16 cellular contexts compared by ENCODE assay signal in the genomic region with DNA sequence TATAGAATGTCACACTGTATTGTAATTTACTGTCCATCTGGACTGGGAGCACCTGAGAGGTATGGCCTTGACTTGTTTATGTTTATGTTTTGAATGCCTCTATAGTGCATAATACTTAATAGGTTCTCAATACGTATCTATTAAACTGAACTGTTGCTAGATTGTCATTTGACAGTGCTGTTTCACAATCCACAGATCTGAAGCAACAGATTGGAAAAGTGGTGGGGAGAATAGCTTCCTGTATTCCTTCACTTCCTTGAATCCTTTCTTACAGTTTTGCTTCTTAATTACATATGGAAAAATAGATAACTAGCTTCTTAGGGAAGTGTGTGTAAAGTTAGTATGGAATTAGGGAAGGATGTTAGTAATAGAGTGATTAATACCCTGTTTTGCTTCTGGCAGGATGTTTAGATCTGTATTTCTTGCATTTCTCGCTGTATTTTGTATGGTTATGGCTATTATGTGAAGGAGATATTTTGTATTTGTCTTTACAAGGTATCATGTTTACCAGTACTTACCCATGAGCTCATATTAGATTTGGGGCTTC. TPM values are rescaled to one million over a fixed set of nuclear protein-coding genes. Genes with fewer than 3 reads are reported as not detected.
A peak's percentile ranks its signal among the peaks of the same experiment; 100 is the strongest.
DNase-seq lines count a peak whose midpoint lies in the region; ATAC-seq, FAIRE-seq and TF ChIP-seq lines count a peak whose summit lies in the region.
"Had no signal": no experiment of that assay in that cellular context is flagged by ENCODE, and none has a peak within 500 bp of the region (broad histone marks: within the 10 kb centered on the region; RNA-seq: fewer than 3 reads in every experiment).

No MANE protein-coding gene starts in this region.

- no peaks in the 10 kb centered on the region for H3K27me3 ChIP-seq in CD4-positive, CD25-positive, alpha-beta regulatory T cell (ENCODE audit: control insufficient read depth, insufficient read depth, low read length)
- no peaks in the 10 kb centered on the region for H3K27me3 ChIP-seq in naive thymus-derived CD4-positive, alpha-beta T cell (ENCODE audit: control insufficient read depth in 2 of 2, insufficient read depth in 2 of 2, low read length in 2 of 2)
- H3K27me3 ChIP-seq: cardiac muscle cell, ovary, spleen had no signal

- H3K27me3 Mint-ChIP-seq in CD4-positive, CD25-positive, alpha-beta regulatory T cell, result no peaks in the 10 kb centered on the region
- no peaks in the 10 kb centered on the region for H3K27me3 Mint-ChIP-seq in activated B cell treated with CpG ODN at 0.5 μM for 24 hours
- H3K27me3 Mint-ChIP-seq in naive thymus-derived CD4-positive, alpha-beta T cell, result peaks cover 0 to 2% (median 0%) of the 10 kb centered on the region in 5 donors
- H3K27me3 Mint-ChIP-seq: activated CD4-positive, alpha-beta memory T cell treated with anti-CD3 and anti-CD28 coated beads, Interleukin-2, amount 10 ng/mL, durations not matched to agents 7 days and 5 days had no signal

- CTCF ChIA-PET in activated B cell treated with CpG ODN at 0.5 μM for 24 hours (lab: Charles Lee), result no interaction called here
- CTCF ChIA-PET in naive thymus-derived CD4-positive, alpha-beta T cell (lab: Charles Lee), result no interaction called here

- ATAC-seq in CD4-positive, CD25-positive, alpha-beta regulatory T cell (ENCODE audit: low read depth in 2 of 2), result no peak
- no peak for ATAC-seq in activated B cell treated with CpG ODN at 0.5 μM for 24 hours (ENCODE audit: low read depth)
- no peak for ATAC-seq in naive thymus-derived CD4-positive, alpha-beta T cell
- no peak for ATAC-seq in HG03354 (IDR thresholded peaks at IDR 0.05; ENCODE audit: poor library complexity, severe bottlenecking, unreplicated experiment)
- ATAC-seq in esophagus mucosa, result no peak
- ATAC-seq: Right ventricle myocardium inferior had no signal

- intact Hi-C loops in activated B cell treated with CpG ODN at 0.5 μM for 24 hours (cut with micrococcal nuclease), result loop anchor here (10.0 kb wide), 2 partner anchors 237 to 1447 kb away; no protein-coding TSS in a partner anchor
- intact Hi-C loops in naive thymus-derived CD4-positive, alpha-beta T cell (cut with micrococcal nuclease), result loop anchor here (10.0 kb wide), 2 partner anchors 1507 to 1587 kb away; a partner anchor contains a TSS

- H3K9me3 ChIP-seq in CD4-positive, CD25-positive, alpha-beta regulatory T cell (ENCODE audit: control insufficient read depth in 2 of 2, low read length in 2 of 2), result no peaks in the 10 kb centered on the region
- H3K9me3 ChIP-seq in naive thymus-derived CD4-positive, alpha-beta T cell (ENCODE audit: control insufficient read depth in 2 of 3, low read length in 3 of 3), result no peaks in the 10 kb centered on the region
- H3K9me3 ChIP-seq: ovary, spleen had no signal

- no peak overlapping the region for H3K27ac ChIP-seq in CD4-positive, CD25-positive, alpha-beta regulatory T cell (ENCODE audit: insufficient read depth, low read length, poor library complexity, severe bottlenecking)
- no peak overlapping the region for H3K27ac ChIP-seq in naive thymus-derived CD4-positive, alpha-beta T cell (ENCODE audit: low read depth, low read length)
- H3K27ac ChIP-seq: cardiac muscle cell, ovary, spleen had no signal

- H3K4me1 Mint-ChIP-seq in CD4-positive, CD25-positive, alpha-beta regulatory T cell, result peaks cover 54 to 87% (median 65%) of the 10 kb centered on the region in 4 donors
- H3K4me1 Mint-ChIP-seq in activated B cell treated with CpG ODN at 0.5 μM for 24 hours, result peaks cover 70% of the 10 kb centered on the region
- H3K4me1 Mint-ChIP-seq in naive thymus-derived CD4-positive, alpha-beta T cell, result peaks cover 56 to 89% (median 84%) of the 10 kb centered on the region in 7 donors

- FAIRE-seq in H54 (lab: Jason Lieb, UNC), result peak; percentile 61
- FAIRE-seq in urothelium cell line (lab: Jason Lieb, UNC), result no peak

- no peak for TF ChIP-seq POLR2A in H54 (IDR thresholded peaks at IDR 0.05; ENCODE audit: low read depth, low read length)

- DNase-seq in CD4-positive, CD25-positive, alpha-beta regulatory T cell, result no peak
- DNase-seq in H54 (ENCODE audit: insufficient read length, low spot score) (no peak), activated B cell treated with CpG ODN at 0.5 μM for 24 hours (no peak), urothelium cell line (ENCODE audit: low spot score) (no peak), HT-29 (ENCODE audit: low spot score) (no peak)
- no peak for DNase-seq in naive thymus-derived CD4-positive, alpha-beta T cell
- DNase-seq: activated CD4-positive, alpha-beta memory T cell treated with anti-CD3 and anti-CD28 coated beads, Interleukin-2, amount 10 ng/mL, durations not matched to agents 7 days and 5 days; DMS79 treated with DMSO at 0.1 percent for 48 hours; Kasumi-1; NCI-H2081 treated with DMSO at 0.1 percent for 48 hours; ovary; spleen had no signal

- no peaks in the 10 kb centered on the region for H3K9me3 Mint-ChIP-seq in CD4-positive, CD25-positive, alpha-beta regulatory T cell
- no peaks in the 10 kb centered on the region for H3K9me3 Mint-ChIP-seq in activated B cell treated with CpG ODN at 0.5 μM for 24 hours
- H3K9me3 Mint-ChIP-seq in naive thymus-derived CD4-positive, alpha-beta T cell, result no peaks in the 10 kb centered on the region
- H3K9me3 Mint-ChIP-seq: activated CD4-positive, alpha-beta memory T cell treated with anti-CD3 and anti-CD28 coated beads, Interleukin-2, amount 10 ng/mL, durations not matched to agents 7 days and 5 days had no signal

- TF ChIP-seq CTCF in activated B cell treated with CpG ODN at 0.5 μM for 24 hours (IDR thresholded peaks at IDR 0.05), result no peak

- H3K4me3 ChIP-seq in CD4-positive, CD25-positive, alpha-beta regulatory T cell (ENCODE audit: low read depth, low read length), result peak overlapping the region; percentile 29
- H3K4me3 ChIP-seq in naive thymus-derived CD4-positive, alpha-beta T cell (ENCODE audit: low read length), result no peak overlapping the region
- H3K4me3 ChIP-seq: cardiac muscle cell, ovary, spleen had no signal

- peaks cover 3% of the 10 kb centered on the region for H3K36me3 ChIP-seq in CD4-positive, CD25-positive, alpha-beta regulatory T cell (ENCODE audit: control insufficient read depth, insufficient read depth, low read length)
- peaks cover 0 to 9% (median 0%) of the 10 kb centered on the region in 3 experiments for H3K36me3 ChIP-seq in naive thymus-derived CD4-positive, alpha-beta T cell (ENCODE audit: control insufficient read depth in 2 of 3, insufficient read depth in 3 of 3, low read length in 3 of 3)
- H3K36me3 ChIP-seq: cardiac muscle cell, ovary had no signal

- POLR2A ChIA-PET in activated B cell treated with CpG ODN at 0.5 μM for 24 hours (lab: Charles Lee), result no interaction called here
- POLR2A ChIA-PET in naive thymus-derived CD4-positive, alpha-beta T cell (lab: Charles Lee), result interaction anchor here (1.1 kb wide), 1 partner anchor 25 kb away, joined by 4 read pairs; no protein-coding TSS in a partner anchor

- H3K4me1 ChIP-seq in CD4-positive, CD25-positive, alpha-beta regulatory T cell (ENCODE audit: control insufficient read depth, insufficient read depth, low read length, poor library complexity, severe bottlenecking), result peaks cover 48% of the 10 kb centered on the region
- H3K4me1 ChIP-seq in naive thymus-derived CD4-positive, alpha-beta T cell (ENCODE audit: control insufficient read depth in 2 of 2, insufficient read depth in 2 of 2, low read length in 2 of 2), result peaks cover 40 to 63% of the 10 kb centered on the region in 2 donors

- peak overlapping the region in 3 of 4 donors; percentile 1 to 68 (median 60) for H3K4me3 Mint-ChIP-seq in CD4-positive, CD25-positive, alpha-beta regulatory T cell
- H3K4me3 Mint-ChIP-seq in activated B cell treated with CpG ODN at 0.5 μM for 24 hours, result peak overlapping the region; percentile 3
- H3K4me3 Mint-ChIP-seq in naive thymus-derived CD4-positive, alpha-beta T cell, result peak overlapping the region in 9 of 10 donors; percentile 4 to 98 (median 33)
- H3K4me3 Mint-ChIP-seq: activated CD4-positive, alpha-beta memory T cell treated with anti-CD3 and anti-CD28 coated beads, Interleukin-2, amount 10 ng/mL, durations not matched to agents 7 days and 5 days had no signal

- peak overlapping the region in 1 of 3 donors; percentile 29 for H3K27ac Mint-ChIP-seq in CD4-positive, CD25-positive, alpha-beta regulatory T cell
- no peak overlapping the region for H3K27ac Mint-ChIP-seq in activated B cell treated with CpG ODN at 0.5 μM for 24 hours
- H3K27ac Mint-ChIP-seq in naive thymus-derived CD4-positive, alpha-beta T cell, result peak overlapping the region in 4 of 9 donors; percentile 27 to 34 (median 32)
- H3K27ac Mint-ChIP-seq: activated CD4-positive, alpha-beta memory T cell treated with anti-CD3 and anti-CD28 coated beads, Interleukin-2, amount 10 ng/mL, durations not matched to agents 7 days and 5 days had no signal

- peaks cover 9% of the 10 kb centered on the region for H3K36me3 Mint-ChIP-seq in CD4-positive, CD25-positive, alpha-beta regulatory T cell
- H3K36me3 Mint-ChIP-seq in activated B cell treated with CpG ODN at 0.5 μM for 24 hours (ENCODE audit: low read depth), result peaks cover 28% of the 10 kb centered on the region
- peaks cover 6 to 18% (median 13%) of the 10 kb centered on the region in 5 donors for H3K36me3 Mint-ChIP-seq in naive thymus-derived CD4-positive, alpha-beta T cell

RNA-seq across cellular contexts. Expression of a gene that starts 4.5 kb away (rescaled TPM):
- total RNA-seq in CD4-positive, CD25-positive, alpha-beta regulatory T cell, result 121 TPM
- 100 to 1,000 TPM in 2 of 4 donors, 10 to 100 TPM in 2; 78.5 to 137 (median 97.4) TPM for polyA plus RNA-seq in CD4-positive, CD25-positive, alpha-beta regulatory T cell
- total RNA-seq in activated B cell treated with CpG ODN at 0.5 μM for 24 hours (92.4 and 98.1 TPM in 2 replicates), esophagus mucosa (35.8 TPM)
- total RNA-seq in naive thymus-derived CD4-positive, alpha-beta T cell, result 100 to 1,000 TPM in 4 of 5 experiments, 10 to 100 TPM in 1; 76.2 to 144 (median 116) TPM
- 100 to 1,000 TPM; 114 to 122 TPM for polyA plus RNA-seq in naive thymus-derived CD4-positive, alpha-beta T cell
- 67.2 and 91.4 TPM in 2 replicates for total RNA-seq in HT-29 (2014; rRNA removed; shearing (Covaris generic))

Comparison
In these comparisons a context has a peak if more than half of its experiments do, and no peak if none do; other contexts are left out.
1. H3K4me3 Mint-ChIP-seq: peak in every context shown above with its lines; median percentile 60 in CD4-positive, CD25-positive, alpha-beta regulatory T cell; 33 in naive thymus-derived CD4-positive, alpha-beta T cell; 3 in activated B cell treated with CpG ODN at 0.5 μM for 24 hours.